In the genomic region with DNA sequence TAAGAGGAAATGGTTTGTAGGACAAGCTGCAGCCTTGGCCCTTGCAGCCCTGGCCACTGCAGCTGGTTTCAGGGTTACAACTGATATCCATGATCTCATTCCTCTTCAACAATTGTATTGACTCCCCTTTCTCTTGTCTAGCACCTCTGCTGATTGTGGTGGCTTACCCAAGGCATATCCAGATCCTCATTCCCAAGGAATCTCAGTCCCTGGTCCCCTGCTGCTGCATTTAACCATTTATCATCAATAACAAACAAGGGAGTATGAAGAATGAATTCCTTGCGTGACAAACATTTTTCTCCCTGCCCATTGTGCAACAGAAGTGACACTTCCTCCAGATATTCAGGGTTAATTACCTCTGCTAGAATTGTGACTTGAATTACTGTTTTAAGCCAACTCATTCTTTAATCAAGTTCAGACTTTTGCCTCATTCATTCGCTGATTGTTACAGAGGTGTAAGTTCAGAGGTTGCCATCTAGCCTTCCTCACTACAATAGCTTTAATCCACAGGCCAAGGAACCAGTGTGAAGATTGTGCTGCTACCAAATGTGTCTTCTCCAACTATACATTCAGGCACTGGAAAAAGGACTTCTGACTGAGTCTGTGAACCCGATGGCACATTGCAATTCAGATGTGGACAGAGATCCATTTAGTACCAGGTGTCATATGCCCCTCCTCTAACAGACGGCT, we compare ENCODE assay signal across 18 cellular contexts.
DNase-seq lines count a peak whose midpoint lies in the region; ATAC-seq, FAIRE-seq and TF ChIP-seq lines count a peak whose summit lies in the region.
"Had no signal": no experiment of that assay in that cellular context is flagged by ENCODE, and none has a peak within 500 bp of the region (broad histone marks: within the 10 kb centered on the region; RNA-seq: fewer than 3 reads in every experiment).

No MANE protein-coding gene starts in this region.

- peaks cover 48% of the 10 kb centered on the region for H3K4me1 Mint-ChIP-seq in Calu3 (ENCODE audit: low read depth, unreplicated experiment)
- H3K4me1 Mint-ChIP-seq: stimulated activated naive CD8-positive, alpha-beta T cell treated with anti-CD3 and anti-CD28 coated beads, Interleukin-15, amount 100 ng/mL, for 72 hours had no signal

- H3K27ac ChIP-seq in brain microvascular endothelial cell (no peak overlapping the region), psoas muscle (no peak overlapping the region)
- H3K27ac ChIP-seq: C4-2B, hepatocyte, Peyer's patch had no signal

- in situ Hi-C loops in brain microvascular endothelial cell (cut with HindIII; ENCODE audit: low pct_ligation_motif_present, low sequenced_read_pairs): no loop called here

- peak; percentile 96 for TF ChIP-seq EP300 in Ishikawa (IDR thresholded peaks at IDR 0.05; ENCODE audit: borderline replicate concordance)

- CTCF ChIA-PET in Calu3 (lab: Charles Lee): interaction anchor here (0.6 to 1.3 kb wide), 3 partner anchors 15 to 366 kb away, joined by 3 to 5 read pairs (median 4); no protein-coding TSS in a partner anchor

- peak; percentile 17; the same call in 1 of the 2 replicates for TF ChIP-seq RAD21 in Ishikawa (IDR thresholded peaks at IDR 0.05; ENCODE audit: low read depth)

- H3K9me3 ChIP-seq in psoas muscle: no peaks in the 10 kb centered on the region
- H3K9me3 ChIP-seq: Peyer's patch had no signal

- no peaks in the 10 kb centered on the region for H3K27me3 Mint-ChIP-seq in Calu3 (ENCODE audit: unreplicated experiment)

- H3K4me3 ChIP-seq in brain microvascular endothelial cell (ENCODE audit: low read depth, low read length) (no peak overlapping the region), psoas muscle (no peak overlapping the region)
- H3K4me3 ChIP-seq: hepatocyte, lung, Peyer's patch, smooth muscle cell had no signal

- ATAC-seq in left colon (peak; percentile 34), psoas muscle (no peak), GM19328 (IDR thresholded peaks at IDR 0.05; ENCODE audit: unreplicated experiment) (no peak)
- ATAC-seq: stimulated activated naive CD8-positive, alpha-beta T cell treated with anti-CD3 and anti-CD28 coated beads, Interleukin-15, amount 100 ng/mL, for 72 hours had no signal

- H3K36me3 Mint-ChIP-seq in Calu3 (ENCODE audit: insufficient read depth, unreplicated experiment): no peaks in the 10 kb centered on the region

- no peak overlapping the region for H3K4me3 Mint-ChIP-seq in Calu3 (ENCODE audit: low read depth, unreplicated experiment)
- H3K4me3 Mint-ChIP-seq: stimulated activated naive CD8-positive, alpha-beta T cell treated with anti-CD3 and anti-CD28 coated beads, Interleukin-15, amount 100 ng/mL, for 72 hours had no signal

- H3K27me3 ChIP-seq in brain microvascular endothelial cell (replicated peaks) (no peaks in the 10 kb centered on the region), psoas muscle (ENCODE audit: insufficient read depth in 3 of 3, low read length in 2 of 3) (no peaks in the 10 kb centered on the region)
- H3K27me3 ChIP-seq: hepatocyte, Peyer's patch had no signal

- no TSS peak for BruUV-seq in Calu3 (replicated peaks; lab: Mats Ljungman, UMichigan)

- H3K27ac Mint-ChIP-seq in Calu3 (ENCODE audit: unreplicated experiment): peak overlapping the region; percentile 10
- H3K27ac Mint-ChIP-seq: activated T-helper 2 cell treated with anti-CD3 and anti-CD28 coated beads, Interferon-gamma antibody, Interleukin-2, Interleukin-4, amounts not matched to agents 10 μg/mL and 5 μg/mL and 100 μg/mL, durations not matched to agents 14 hours and 24 hours and 36 hours; stimulated activated naive CD8-positive, alpha-beta T cell treated with anti-CD3 and anti-CD28 coated beads, Interleukin-15, amount 100 ng/mL, for 72 hours had no signal

- no peaks in the 10 kb centered on the region for H3K4me1 ChIP-seq in psoas muscle
- H3K4me1 ChIP-seq: Peyer's patch had no signal

- DNase-seq in Calu3: peak; percentile 31
- peak; percentile 30 for DNase-seq in brain microvascular endothelial cell
- no peak for DNase-seq in left colon
- DNase-seq in psoas muscle: no peak
- no peak for DNase-seq in D721Med (ENCODE audit: insufficient read length, low spot score)
- DNase-seq in mesenteric fat pad (ENCODE audit: low spot score): no peak
- DNase-seq: HCEC 1CT; NCI-H1105; NCI-H2227 treated with DMSO at 0.1 percent for 48 hours; Peyer's patch; stimulated activated naive CD8-positive, alpha-beta T cell treated with anti-CD3 and anti-CD28 coated beads, Interleukin-15, amount 100 ng/mL, for 72 hours had no signal

- WGBS in psoas muscle, 3 donors: 82 to 89% (median 87%) methylated on average over 4 of the region's 4 CpGs

- H3K36me3 ChIP-seq in brain microvascular endothelial cell (replicated peaks) (no peaks in the 10 kb centered on the region), psoas muscle (ENCODE audit: insufficient read depth in 1 of 2, low read depth in 1 of 2) (no peaks in the 10 kb centered on the region)
- H3K36me3 ChIP-seq: Peyer's patch had no signal

- FAIRE-seq in D721Med (lab: Jason Lieb, UNC): no peak

- no peak for TF ChIP-seq CTCF in Calu3 (IDR thresholded peaks at IDR 0.05; ENCODE audit: unreplicated experiment)
- no peak for TF ChIP-seq CTCF in brain microvascular endothelial cell (IDR thresholded peaks at IDR 0.05; ENCODE audit: low read depth, low read length, missing control alignments)
- TF ChIP-seq CTCF in psoas muscle (IDR thresholded peaks at IDR 0.05): no peak
- TF ChIP-seq CTCF in D721Med (IDR thresholded peaks at IDR 0.05; ENCODE audit: insufficient read depth, missing control alignments): no peak

- intact Hi-C loops in Calu3 (cut with micrococcal nuclease; ENCODE audit: unreplicated experiment): loop anchor here (1.0 kb wide), 2 partner anchors 29 to 48 kb away; no protein-coding TSS in a partner anchor
- intact Hi-C loops in left colon (cut with DNase I, micrococcal nuclease): no loop called here
- intact Hi-C loops in psoas muscle (cut with DNase I): no loop called here

- H3K9me3 Mint-ChIP-seq in Calu3 (ENCODE audit: low read depth, unreplicated experiment): no peaks in the 10 kb centered on the region
- H3K9me3 Mint-ChIP-seq: activated T-helper 2 cell treated with anti-CD3 and anti-CD28 coated beads, Interferon-gamma antibody, Interleukin-2, Interleukin-4, amounts not matched to agents 10 μg/mL and 5 μg/mL and 100 μg/mL, durations not matched to agents 14 hours and 24 hours and 36 hours; stimulated activated naive CD8-positive, alpha-beta T cell treated with anti-CD3 and anti-CD28 coated beads, Interleukin-15, amount 100 ng/mL, for 72 hours had no signal

TF ChIP-seq in Ishikawa, 13 proteins besides CTCF, POLR2A, EP300 and RAD21:
- TF ChIP-seq NFIC (IDR thresholded peaks at IDR 0.05): peak; percentile 84
- TF ChIP-seq CEBPB (IDR thresholded peaks at IDR 0.05): peak; percentile 99
- TF ChIP-seq FOXM1 (IDR thresholded peaks at IDR 0.05; ENCODE audit: borderline replicate concordance, low read depth): peak; percentile 82; the same call in 1 of the 2 replicates
- TF ChIP-seq, protein P1, sequence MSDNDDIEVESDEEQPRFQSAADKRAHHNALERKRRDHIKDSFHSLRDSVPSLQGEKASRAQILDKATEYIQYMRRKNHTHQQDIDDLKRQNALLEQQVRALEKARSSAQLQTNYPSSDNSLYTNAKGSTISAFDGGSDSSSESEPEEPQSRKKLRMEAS (IDR thresholded peaks at IDR 0.05): peak; percentile 35; the same call in 1 of the 2 replicates
- peak; percentile 99 for TF ChIP-seq TEAD4 (IDR thresholded peaks at IDR 0.05)
- TF ChIP-seq, protein P2, sequence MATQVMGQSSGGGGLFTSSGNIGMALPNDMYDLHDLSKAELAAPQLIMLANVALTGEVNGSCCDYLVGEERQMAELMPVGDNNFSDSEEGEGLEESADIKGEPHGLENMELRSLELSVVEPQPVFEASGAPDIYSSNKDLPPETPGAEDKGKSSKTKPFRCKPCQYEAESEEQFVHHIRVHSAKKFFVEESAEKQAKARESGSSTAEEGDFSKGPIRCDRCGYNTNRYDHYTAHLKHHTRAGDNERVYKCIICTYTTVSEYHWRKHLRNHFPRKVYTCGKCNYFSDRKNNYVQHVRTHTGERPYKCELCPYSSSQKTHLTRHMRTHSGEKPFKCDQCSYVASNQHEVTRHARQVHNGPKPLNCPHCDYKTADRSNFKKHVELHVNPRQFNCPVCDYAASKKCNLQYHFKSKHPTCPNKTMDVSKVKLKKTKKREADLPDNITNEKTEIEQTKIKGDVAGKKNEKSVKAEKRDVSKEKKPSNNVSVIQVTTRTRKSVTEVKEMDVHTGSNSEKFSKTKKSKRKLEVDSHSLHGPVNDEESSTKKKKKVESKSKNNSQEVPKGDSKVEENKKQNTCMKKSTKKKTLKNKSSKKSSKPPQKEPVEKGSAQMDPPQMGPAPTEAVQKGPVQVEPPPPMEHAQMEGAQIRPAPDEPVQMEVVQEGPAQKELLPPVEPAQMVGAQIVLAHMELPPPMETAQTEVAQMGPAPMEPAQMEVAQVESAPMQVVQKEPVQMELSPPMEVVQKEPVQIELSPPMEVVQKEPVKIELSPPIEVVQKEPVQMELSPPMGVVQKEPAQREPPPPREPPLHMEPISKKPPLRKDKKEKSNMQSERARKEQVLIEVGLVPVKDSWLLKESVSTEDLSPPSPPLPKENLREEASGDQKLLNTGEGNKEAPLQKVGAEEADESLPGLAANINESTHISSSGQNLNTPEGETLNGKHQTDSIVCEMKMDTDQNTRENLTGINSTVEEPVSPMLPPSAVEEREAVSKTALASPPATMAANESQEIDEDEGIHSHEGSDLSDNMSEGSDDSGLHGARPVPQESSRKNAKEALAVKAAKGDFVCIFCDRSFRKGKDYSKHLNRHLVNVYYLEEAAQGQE (IDR thresholded peaks at IDR 0.05; ENCODE audit: low read depth): no peak
- peak; percentile 92 for TF ChIP-seq TCF12 (IDR thresholded peaks at IDR 0.05; ENCODE audit: low read depth)
- TF ChIP-seq CREB1 (IDR thresholded peaks at IDR 0.05; ENCODE audit: low read depth): no peak

Comparison
In these comparisons a context has a peak if more than half of its experiments do, and no peak if none do; other contexts are left out.
1. DNase-seq: peak in Calu3 (single experiment) and brain microvascular endothelial cell (single experiment); none in left colon (0 of 2), psoas muscle (0 of 2), D721Med (single experiment) and mesenteric fat pad (single experiment).